In the genomic region with DNA sequence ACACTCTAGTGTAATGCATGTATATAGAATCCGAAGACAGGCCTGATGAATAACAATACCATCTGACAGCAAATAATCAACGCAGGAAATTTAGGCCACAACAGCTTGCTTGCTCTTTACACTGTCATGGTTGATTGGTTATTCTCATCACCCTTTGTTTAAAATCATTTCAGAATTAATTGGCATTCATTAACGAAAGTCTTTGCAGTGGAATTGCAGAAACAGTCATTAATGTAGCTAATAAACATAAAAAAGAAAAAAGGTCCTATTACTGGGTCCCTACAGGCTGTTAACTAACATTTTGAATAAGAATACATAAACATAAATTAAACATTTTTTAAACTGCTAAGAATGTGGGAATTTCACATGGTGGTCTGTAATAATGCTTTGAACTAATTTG, we compare ENCODE assay signal across 18 cellular contexts.
DNase-seq lines count a peak whose midpoint lies in the region; ATAC-seq, FAIRE-seq and TF ChIP-seq lines count a peak whose summit lies in the region.
"Had no signal": no experiment of that assay in that cellular context is flagged by ENCODE, and none has a peak within 500 bp of the region (broad histone marks: within the 10 kb centered on the region; RNA-seq: fewer than 3 reads in every experiment).

No MANE protein-coding gene starts in this region.

- H2AFZ ChIP-seq in Karpas-422 (ENCODE audit: low read length) (no peak overlapping the region), SU-DHL-6 (ENCODE audit: low read depth, low read length, severe bottlenecking) (no peak overlapping the region)

- no peak for ATAC-seq in stimulated activated effector memory CD8-positive, alpha-beta T cell treated with anti-CD3 and anti-CD28 coated beads, Interleukin-12 subunit alpha, Interleukin-12 subunit beta, amount 100 ng/mL, for 72 hours
- ATAC-seq: CD8-positive, alpha-beta T cell; HepG2 had no signal

- H4K20me1 ChIP-seq in DOHH2 (ENCODE audit: control insufficient read depth, insufficient read depth, low read depth, low read length) (no peaks in the 10 kb centered on the region), Karpas-422 (ENCODE audit: insufficient read depth, low read depth, low read length) (no peaks in the 10 kb centered on the region), SU-DHL-6 (ENCODE audit: low read depth, low read length) (no peaks in the 10 kb centered on the region)

- no peaks in the 10 kb centered on the region for H3K9me3 Mint-ChIP-seq in stimulated activated effector memory CD8-positive, alpha-beta T cell treated with anti-CD3 and anti-CD28 coated beads, Interleukin-12 subunit alpha, Interleukin-12 subunit beta, amount 100 ng/mL, for 72 hours
- H3K9me3 Mint-ChIP-seq: CD8-positive, alpha-beta T cell had no signal

- H3K27ac ChIP-seq in DOHH2 (ENCODE audit: low read depth, low read length) = peak overlapping the region; percentile 100
- H3K27ac ChIP-seq in Karpas-422 (ENCODE audit: low read length) = peak overlapping the region; percentile 58
- H3K27ac ChIP-seq in SU-DHL-6 (ENCODE audit: low read depth, low read length) = peak overlapping the region; percentile 40; the same call in 1 of the 2 replicates
- H3K27ac ChIP-seq in kidney (ENCODE audit: low read depth in 2 of 2, low read length in 2 of 2) = no peak overlapping the region
- H3K27ac ChIP-seq: BLaER1 treated with 17β-estradiol and CSF1 and Interleukin-3, amounts not matched to agents 10 nM and 100 nM had no signal

- H3K9ac ChIP-seq in Karpas-422 (ENCODE audit: low read length) (no peak overlapping the region), SU-DHL-6 (ENCODE audit: low read length) (no peak overlapping the region), kidney (ENCODE audit: low read length in 2 of 2) (no peak overlapping the region)
- H3K9ac ChIP-seq: BLaER1 treated with 17β-estradiol and CSF1 and Interleukin-3, amounts not matched to agents 10 nM and 100 nM had no signal

- H3K27me3 ChIP-seq in DOHH2 (ENCODE audit: control insufficient read depth, low read length) (no peaks in the 10 kb centered on the region), Karpas-422 (ENCODE audit: low read length) (no peaks in the 10 kb centered on the region), SU-DHL-6 (ENCODE audit: low read length) (no peaks in the 10 kb centered on the region)
- H3K27me3 ChIP-seq: BLaER1 treated with 17β-estradiol and CSF1 and Interleukin-3, amounts not matched to agents 10 nM and 100 nM had no signal

- H3K36me3 ChIP-seq in DOHH2 (ENCODE audit: control insufficient read depth, low read length) = peaks cover 20% of the 10 kb centered on the region
- H3K36me3 ChIP-seq in Karpas-422 (ENCODE audit: insufficient read depth, low read length) = no peaks in the 10 kb centered on the region
- peaks cover 2% of the 10 kb centered on the region; the same call in 1 of the 2 replicates for H3K36me3 ChIP-seq in SU-DHL-6 (ENCODE audit: low read length)
- no peaks in the 10 kb centered on the region for H3K36me3 ChIP-seq in kidney (ENCODE audit: control insufficient read depth in 1 of 2, insufficient read depth in 2 of 2, low read length in 2 of 2)

- H3K9me2 ChIP-seq in DOHH2 (replicated peaks; ENCODE audit: control insufficient read depth, low read length) (no peaks in the 10 kb centered on the region), Karpas-422 (replicated peaks; ENCODE audit: insufficient read depth, low read length) (no peaks in the 10 kb centered on the region), SU-DHL-6 (replicated peaks; ENCODE audit: insufficient read depth, low read length) (no peaks in the 10 kb centered on the region)

- H3K4me2 ChIP-seq in DOHH2 (ENCODE audit: low read length) (peak overlapping the region; percentile 30), Karpas-422 (ENCODE audit: low read depth, low read length, poor library complexity, severe bottlenecking) (no peak overlapping the region), SU-DHL-6 (ENCODE audit: low read depth, low read length, poor library complexity, severe bottlenecking) (no peak overlapping the region)
- H3K4me2 ChIP-seq: BLaER1 treated with 17β-estradiol and CSF1 and Interleukin-3, amounts not matched to agents 10 nM and 100 nM had no signal

- intact Hi-C loops in kidney (cut with DNase I) = no loop called here

- peak overlapping the region; percentile 30; the same call in 1 of the 2 replicates for H3K4me3 ChIP-seq in DOHH2 (ENCODE audit: low read length)
- H3K4me3 ChIP-seq in Karpas-422 (ENCODE audit: low read length) = no peak overlapping the region
- H3K4me3 ChIP-seq in SU-DHL-6 (ENCODE audit: insufficient read depth, low read length, poor library complexity, severe bottlenecking) = no peak overlapping the region
- H3K4me3 ChIP-seq in kidney (ENCODE audit: low read length in 2 of 2) = no peak overlapping the region
- H3K4me3 ChIP-seq: BLaER1 treated with 17β-estradiol and CSF1 and Interleukin-3, amounts not matched to agents 10 nM and 100 nM had no signal

- FAIRE-seq in kidney (lab: Jason Lieb, UNC) = peak; percentile 64
- FAIRE-seq: H1, HepG2 had no signal

- DNase-seq in Karpas-422 (no peak), kidney (no peak)
- no peak for DNase-seq in stimulated activated effector memory CD8-positive, alpha-beta T cell treated with anti-CD3 and anti-CD28 coated beads, Interleukin-12 subunit alpha, Interleukin-12 subunit beta, amount 100 ng/mL, for 72 hours (ENCODE audit: low spot score in 2 of 2)
- DNase-seq in activated CD4-positive, alpha-beta T cell treated with anti-CD3 and anti-CD28 coated beads for 48 hours = no peak
- no peak for DNase-seq in activated CD4-positive, alpha-beta T cell treated with anti-CD3 and anti-CD28 coated beads, Interleukin-2, amount 50 U/mL, for 1 hour
- DNase-seq: 8988T; Calu3; CD8-positive, alpha-beta T cell; DMS 273 treated with DMSO at 0.1 percent for 48 hours; GDM1; H9 had no signal

- no peaks in the 10 kb centered on the region for H3K4me1 Mint-ChIP-seq in stimulated activated effector memory CD8-positive, alpha-beta T cell treated with anti-CD3 and anti-CD28 coated beads, Interleukin-12 subunit alpha, Interleukin-12 subunit beta, amount 100 ng/mL, for 72 hours

- no peak overlapping the region for H3K4me3 Mint-ChIP-seq in stimulated activated effector memory CD8-positive, alpha-beta T cell treated with anti-CD3 and anti-CD28 coated beads, Interleukin-12 subunit alpha, Interleukin-12 subunit beta, amount 100 ng/mL, for 72 hours
- H3K4me3 Mint-ChIP-seq: B cell; CD8-positive, alpha-beta T cell; H9; IgD-negative memory B cell had no signal

- H3K9me3 ChIP-seq in DOHH2 (ENCODE audit: control insufficient read depth, insufficient read depth, low read length) (no peaks in the 10 kb centered on the region), Karpas-422 (ENCODE audit: low read length) (no peaks in the 10 kb centered on the region), SU-DHL-6 (ENCODE audit: insufficient read depth, low read length) (no peaks in the 10 kb centered on the region), kidney (ENCODE audit: control insufficient read depth in 1 of 2, low read length in 2 of 2) (no peaks in the 10 kb centered on the region)

- no peak overlapping the region for H3K27ac Mint-ChIP-seq in stimulated activated effector memory CD8-positive, alpha-beta T cell treated with anti-CD3 and anti-CD28 coated beads, Interleukin-12 subunit alpha, Interleukin-12 subunit beta, amount 100 ng/mL, for 72 hours
- H3K27ac Mint-ChIP-seq: B cell; CD8-positive, alpha-beta T cell; IgD-negative memory B cell had no signal

- no peaks in the 10 kb centered on the region for H3K36me3 Mint-ChIP-seq in stimulated activated effector memory CD8-positive, alpha-beta T cell treated with anti-CD3 and anti-CD28 coated beads, Interleukin-12 subunit alpha, Interleukin-12 subunit beta, amount 100 ng/mL, for 72 hours
- H3K36me3 Mint-ChIP-seq: CD8-positive, alpha-beta T cell; IgD-negative memory B cell had no signal

- TF ChIP-seq CTCF in DOHH2 (IDR thresholded peaks at IDR 0.05; ENCODE audit: low read depth, low read length, poor library complexity, severe bottlenecking) = no peak
- TF ChIP-seq CTCF in SU-DHL-6 (IDR thresholded peaks at IDR 0.05; ENCODE audit: insufficient read depth, low read length, poor library complexity, severe bottlenecking) = no peak
- no peak for TF ChIP-seq CTCF in kidney (IDR thresholded peaks at IDR 0.05; ENCODE audit: borderline replicate concordance, extremely low read depth, insufficient read depth)

- peaks cover 63% of the 10 kb centered on the region for H3K4me1 ChIP-seq in DOHH2 (ENCODE audit: control insufficient read depth, low read length)
- peaks cover 51% of the 10 kb centered on the region for H3K4me1 ChIP-seq in Karpas-422 (ENCODE audit: low read length)
- H3K4me1 ChIP-seq in kidney (ENCODE audit: control insufficient read depth in 1 of 2, insufficient read depth in 1 of 2, low read depth in 1 of 2, low read length in 2 of 2) = no peaks in the 10 kb centered on the region

- H3K79me2 ChIP-seq in DOHH2 (ENCODE audit: control insufficient read depth, low read length) (peaks cover 74% of the 10 kb centered on the region), Karpas-422 (ENCODE audit: low read length) (peaks cover 76% of the 10 kb centered on the region), SU-DHL-6 (ENCODE audit: insufficient read depth, low read length) (peaks cover 62% of the 10 kb centered on the region)

- H3F3A ChIP-seq in DOHH2 (ENCODE audit: control insufficient read depth, insufficient read depth) = peaks cover 22% of the 10 kb centered on the region
- peaks cover 16% of the 10 kb centered on the region; the same call in 1 of the 2 replicates for H3F3A ChIP-seq in SU-DHL-6 (ENCODE audit: insufficient read depth)

Comparison
In these comparisons a context has a peak if more than half of its experiments do, and no peak if none do; other contexts are left out.
1. H3K27ac ChIP-seq: peak in DOHH2 (single experiment), Karpas-422 (single experiment) and SU-DHL-6 (single experiment); none in kidney (0 of 2).